Comparison of ENCODE assay signal across 19 cellular contexts in genomic region chr11:61357894-61358239, GRCh38. TPM values are rescaled to one million over a fixed set of nuclear protein-coding genes. Genes with fewer than 3 reads are reported as not detected.
DNase-seq lines count a peak whose midpoint lies in the region; ATAC-seq, FAIRE-seq and TF ChIP-seq lines count a peak whose summit lies in the region.
"Had no signal": no experiment of that assay in that cellular context is flagged by ENCODE, and none has a peak within 500 bp of the region (broad histone marks: within the 10 kb centered on the region; RNA-seq: fewer than 3 reads in every experiment).

No MANE protein-coding gene starts in this region.

- FAIRE-seq in HTR-8/SVneo (lab: Jason Lieb, UNC): no peak

- H3K9me3 Mint-ChIP-seq in activated naive CD8-positive, alpha-beta T cell treated with anti-CD3 and anti-CD28 coated beads for 36 hours: no peaks in the 10 kb centered on the region
- no peaks in the 10 kb centered on the region for H3K9me3 Mint-ChIP-seq in stimulated activated memory B cell treated with anti-CD40 and anti-IgM and Interleukin-4, amounts not matched to agents 10 μg/mL and 1 μg/mL and 100 μg/mL, for 72 hours
- H3K9me3 Mint-ChIP-seq: central memory CD8-positive, alpha-beta T cell had no signal

- peak; percentile 47 for DNase-seq in GM12865 (ENCODE audit: low read depth)
- DNase-seq in activated naive CD8-positive, alpha-beta T cell treated with anti-CD3 and anti-CD28 coated beads for 36 hours: no peak
- DNase-seq in HTR-8/SVneo (ENCODE audit: insufficient read length, low spot score): no peak
- no peak for DNase-seq in activated CD4-positive, alpha-beta T cell treated with anti-CD3 and anti-CD28 coated beads, Interleukin-2, amount 50 U/mL, for 48 hours
- DNase-seq: activated CD4-positive, alpha-beta T cell treated with anti-CD3 and anti-CD28 coated beads for 4 hours; activated CD8-positive, alpha-beta memory T cell treated with anti-CD3 and anti-CD28 coated beads, Interleukin-2, amount 50 U/mL, for 48 hours; activated gamma-delta T cell; aorta; effector CD8-positive, alpha-beta T cell; left lung; NCI-H187; NCI-H226; stimulated activated CD4-positive, alpha-beta T cell treated with anti-CD3 and anti-CD28 coated beads, Interleukin-2, amount 100 ng/mL, for 24 hours had no signal

- ATAC-seq in stimulated activated memory B cell treated with anti-CD40 and anti-IgM and Interleukin-4, amounts not matched to agents 10 μg/mL and 1 μg/mL and 100 μg/mL, for 72 hours: no peak
- ATAC-seq: HCT116, left lung, SK-N-SH treated with all-trans-retinoic acid at 6 μM for 48 hours had no signal

- H3K27ac Mint-ChIP-seq in activated naive CD8-positive, alpha-beta T cell treated with anti-CD3 and anti-CD28 coated beads for 36 hours: peak overlapping the region; percentile 30
- H3K27ac Mint-ChIP-seq in stimulated activated memory B cell treated with anti-CD40 and anti-IgM and Interleukin-4, amounts not matched to agents 10 μg/mL and 1 μg/mL and 100 μg/mL, for 72 hours: peak overlapping the region; percentile 93

- H3K4me1 Mint-ChIP-seq in activated naive CD8-positive, alpha-beta T cell treated with anti-CD3 and anti-CD28 coated beads for 36 hours: peaks cover 21% of the 10 kb centered on the region
- H3K4me1 Mint-ChIP-seq in stimulated activated memory B cell treated with anti-CD40 and anti-IgM and Interleukin-4, amounts not matched to agents 10 μg/mL and 1 μg/mL and 100 μg/mL, for 72 hours: peaks cover 79% of the 10 kb centered on the region

- no peak for TF ChIP-seq CTCF in GM12865 (IDR thresholded peaks at IDR 0.05; ENCODE audit: insufficient read depth, low read depth, low read length, missing control alignments)

- no peak overlapping the region for H3K4me3 Mint-ChIP-seq in activated naive CD8-positive, alpha-beta T cell treated with anti-CD3 and anti-CD28 coated beads for 36 hours
- H3K4me3 Mint-ChIP-seq in stimulated activated memory B cell treated with anti-CD40 and anti-IgM and Interleukin-4, amounts not matched to agents 10 μg/mL and 1 μg/mL and 100 μg/mL, for 72 hours: peak overlapping the region; percentile 74
- H3K4me3 Mint-ChIP-seq: central memory CD8-positive, alpha-beta T cell had no signal

- H3K4me3 ChIP-seq in GM12865 (ENCODE audit: low read depth, low read length): peak overlapping the region; percentile 27
- H3K4me3 ChIP-seq: left lung, vagina had no signal

- H3K36me3 Mint-ChIP-seq in activated naive CD8-positive, alpha-beta T cell treated with anti-CD3 and anti-CD28 coated beads for 36 hours: peaks cover 18% of the 10 kb centered on the region
- peaks cover 25% of the 10 kb centered on the region for H3K36me3 Mint-ChIP-seq in stimulated activated memory B cell treated with anti-CD40 and anti-IgM and Interleukin-4, amounts not matched to agents 10 μg/mL and 1 μg/mL and 100 μg/mL, for 72 hours

- no peaks in the 10 kb centered on the region for H3K27me3 Mint-ChIP-seq in activated naive CD8-positive, alpha-beta T cell treated with anti-CD3 and anti-CD28 coated beads for 36 hours
- H3K27me3 Mint-ChIP-seq in stimulated activated memory B cell treated with anti-CD40 and anti-IgM and Interleukin-4, amounts not matched to agents 10 μg/mL and 1 μg/mL and 100 μg/mL, for 72 hours: no peaks in the 10 kb centered on the region
- H3K27me3 Mint-ChIP-seq: central memory CD8-positive, alpha-beta T cell had no signal

RNA-seq across cellular contexts. Expression of gene CYB561A3, which starts 3.8 kb away (rescaled TPM):
- total RNA-seq in activated naive CD8-positive, alpha-beta T cell treated with anti-CD3 and anti-CD28 coated beads for 36 hours: 10 to 100 TPM; 41.1 to 41.6 TPM

RNA-seq across cellular contexts. Expression of gene TMEM138, which starts 4.3 kb away (rescaled TPM):
- 10 to 100 TPM; 57.6 to 64.1 TPM for total RNA-seq in activated naive CD8-positive, alpha-beta T cell treated with anti-CD3 and anti-CD28 coated beads for 36 hours

RNA-seq across cellular contexts. Expression of gene TKFC, which starts 24.8 kb away (rescaled TPM):
- total RNA-seq in activated naive CD8-positive, alpha-beta T cell treated with anti-CD3 and anti-CD28 coated beads for 36 hours: 10 to 100 TPM; 70.0 to 70.3 TPM

RNA-seq across cellular contexts. Expression of gene DDB1, which starts 25.0 kb away (rescaled TPM):
- 100 to 1,000 TPM; 308 to 315 TPM for total RNA-seq in activated naive CD8-positive, alpha-beta T cell treated with anti-CD3 and anti-CD28 coated beads for 36 hours

RNA-seq across cellular contexts. Expression of gene TMEM216, which starts 34.5 kb away (rescaled TPM):
- 10 to 100 TPM; 12.6 to 14.0 TPM for total RNA-seq in activated naive CD8-positive, alpha-beta T cell treated with anti-CD3 and anti-CD28 coated beads for 36 hours
- total RNA-seq: G401 had no signal
